In the genomic region with DNA sequence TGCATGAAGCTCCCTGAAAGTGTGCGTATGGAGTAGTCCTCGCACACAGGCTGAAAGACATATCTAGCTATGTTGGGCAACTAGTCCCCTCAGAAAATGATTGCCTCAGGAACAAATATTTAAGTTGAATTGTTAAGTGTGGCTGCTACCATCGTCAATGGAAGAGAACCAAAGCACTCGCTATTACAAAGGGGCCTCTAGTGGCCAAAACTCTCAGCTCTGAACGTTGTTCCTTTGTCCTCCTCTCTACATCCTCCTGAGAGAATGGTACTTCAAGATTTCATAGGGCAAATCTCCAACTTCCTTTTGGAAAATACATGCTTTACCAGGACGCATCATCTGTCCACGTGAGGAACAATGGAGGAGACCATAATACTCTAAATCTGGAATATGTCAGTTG, we compare ENCODE assay signal across 20 cellular contexts.
"Had no signal": no experiment of that assay in that cellular context is flagged by ENCODE, and none has a peak within 500 bp of the region (broad histone marks: within the 10 kb centered on the region; RNA-seq: fewer than 3 reads in every experiment).

No MANE protein-coding gene starts in this region.

- H3K4me3 Mint-ChIP-seq: activated CD4-positive, alpha-beta T cell treated with anti-CD3 and anti-CD28 coated beads, Interleukin-2, amount 10 ng/mL, durations not matched to agents 24 days and 14 days; activated CD8-positive, alpha-beta T cell treated with anti-CD3 and anti-CD28 coated beads for 36 hours; activated T-helper 17 cell treated with anti-CD3 and anti-CD28 coated beads, Interleukin-2, amount 50 U/mL, for 72 hours; natural killer cell; stimulated activated effector memory CD8-positive, alpha-beta T cell treated with anti-CD3 and anti-CD28 coated beads, Interleukin-12 subunit alpha, Interleukin-12 subunit beta, amount 100 ng/mL, for 72 hours; type B pancreatic cell had no signal

- H3K4me1 Mint-ChIP-seq: activated CD4-positive, alpha-beta T cell treated with anti-CD3 and anti-CD28 coated beads, Interleukin-2, amount 10 ng/mL, durations not matched to agents 24 days and 14 days; activated T-helper 17 cell treated with anti-CD3 and anti-CD28 coated beads, Interleukin-2, amount 50 U/mL, for 72 hours; natural killer cell; stimulated activated effector memory CD8-positive, alpha-beta T cell treated with anti-CD3 and anti-CD28 coated beads, Interleukin-12 subunit alpha, Interleukin-12 subunit beta, amount 100 ng/mL, for 72 hours had no signal

- FAIRE-seq: small intestine had no signal

- H3K36me3 Mint-ChIP-seq: stimulated activated effector memory CD8-positive, alpha-beta T cell treated with anti-CD3 and anti-CD28 coated beads, Interleukin-12 subunit alpha, Interleukin-12 subunit beta, amount 100 ng/mL, for 72 hours; type B pancreatic cell had no signal

- H3K36me3 ChIP-seq: colonic mucosa, gastroesophageal sphincter, neutrophil, right lobe of liver had no signal

- H3K4me3 ChIP-seq: body of pancreas, colonic mucosa, gastroesophageal sphincter, right lobe of liver, testis had no signal

- H3K9ac ChIP-seq: parathyroid adenoma had no signal

- H2AFZ ChIP-seq: parathyroid adenoma had no signal

- DNase-seq: activated CD4-positive, alpha-beta T cell treated with anti-CD3 and anti-CD28 coated beads, Interleukin-2, amount 10 ng/mL, durations not matched to agents 24 days and 14 days; activated CD8-positive, alpha-beta T cell treated with anti-CD3 and anti-CD28 coated beads for 36 hours; activated naive CD4-positive, alpha-beta T cell treated with Interleukin-2 at 50 U/mL for 16 hours; activated T-cell treated with anti-CD3 and anti-CD28 coated beads, Interleukin-2, amount 50 U/mL, for 1 hour; body of pancreas; central memory CD4-positive, alpha-beta T cell; colonic mucosa; natural killer cell; right lobe of liver; small intestine; stimulated activated CD4-positive, alpha-beta T cell treated with anti-CD3 and anti-CD28 coated beads, Interleukin-15, amount 100 ng/mL, for 24 hours; stimulated activated CD4-positive, alpha-beta T cell treated with anti-CD3 and anti-CD28 coated beads, Interleukin-4, amount 100 ng/mL, for 1 hour; testis had no signal

- ATAC-seq: activated CD8-positive, alpha-beta T cell treated with anti-CD3 and anti-CD28 coated beads for 36 hours; activated T-helper 17 cell treated with anti-CD3 and anti-CD28 coated beads, Interleukin-2, amount 50 U/mL, for 72 hours; body of pancreas; esophagus mucosa; gastroesophageal sphincter; natural killer cell; right lobe of liver; stimulated activated effector memory CD8-positive, alpha-beta T cell treated with anti-CD3 and anti-CD28 coated beads, Interleukin-12 subunit alpha, Interleukin-12 subunit beta, amount 100 ng/mL, for 72 hours had no signal

- H3K9me3 ChIP-seq: body of pancreas, colonic mucosa, gastroesophageal sphincter, neutrophil, right lobe of liver, testis had no signal

- H3K27ac ChIP-seq: body of pancreas, colonic mucosa, gastroesophageal sphincter, neutrophil, parathyroid adenoma, right lobe of liver, testis had no signal

- H3K79me2 ChIP-seq: parathyroid adenoma had no signal

- H3K27me3 Mint-ChIP-seq: activated CD4-positive, alpha-beta T cell treated with anti-CD3 and anti-CD28 coated beads, Interleukin-2, amount 10 ng/mL, durations not matched to agents 24 days and 14 days; activated CD8-positive, alpha-beta T cell treated with anti-CD3 and anti-CD28 coated beads for 36 hours; activated T-helper 17 cell treated with anti-CD3 and anti-CD28 coated beads, Interleukin-2, amount 50 U/mL, for 72 hours; type B pancreatic cell had no signal

- H3K27me3 ChIP-seq: body of pancreas, colonic mucosa, gastroesophageal sphincter, neutrophil, right lobe of liver, testis had no signal

- H3K4me1 ChIP-seq: body of pancreas, colonic mucosa, gastroesophageal sphincter, parathyroid adenoma, right lobe of liver, testis had no signal

- H3K27ac Mint-ChIP-seq: activated CD4-positive, alpha-beta T cell treated with anti-CD3 and anti-CD28 coated beads, Interleukin-2, amount 10 ng/mL, durations not matched to agents 24 days and 14 days; activated CD8-positive, alpha-beta T cell treated with anti-CD3 and anti-CD28 coated beads for 36 hours; activated T-helper 17 cell treated with anti-CD3 and anti-CD28 coated beads, Interleukin-2, amount 50 U/mL, for 72 hours; natural killer cell; stimulated activated effector memory CD8-positive, alpha-beta T cell treated with anti-CD3 and anti-CD28 coated beads, Interleukin-12 subunit alpha, Interleukin-12 subunit beta, amount 100 ng/mL, for 72 hours; type B pancreatic cell had no signal
